ENCODE assay signal across 16 cellular contexts in the genomic region with DNA sequence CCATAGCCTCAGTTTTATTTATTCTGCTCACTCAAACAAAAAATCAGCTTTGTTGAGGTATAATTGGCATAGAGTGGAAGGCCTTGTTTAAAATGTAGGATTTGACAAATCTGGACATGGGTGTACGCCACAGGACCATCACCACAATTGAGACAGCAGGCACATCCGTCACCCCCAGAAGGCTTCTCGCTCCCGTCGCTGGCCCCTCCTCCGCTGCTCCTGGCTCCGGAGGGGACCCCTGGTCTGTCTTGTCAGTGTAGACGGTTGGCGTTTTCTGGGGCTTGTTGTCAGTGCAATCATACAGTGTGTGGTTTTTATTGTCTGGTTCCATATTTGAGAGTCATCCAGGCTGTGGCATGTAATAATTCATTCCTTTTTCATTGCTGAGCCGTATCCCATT.
DNase-seq lines count a peak whose midpoint lies in the region; FAIRE-seq and TF ChIP-seq lines count a peak whose summit lies in the region.
"Had no signal": no experiment of that assay in that cellular context is flagged by ENCODE, and none has a peak within 500 bp of the region (broad histone marks: within the 10 kb centered on the region; RNA-seq: fewer than 3 reads in every experiment).

No MANE protein-coding gene starts in this region.

- no peak for FAIRE-seq in kidney (lab: Jason Lieb, UNC)
- FAIRE-seq: A204.1, H1 had no signal

- H3K9me3 Mint-ChIP-seq in activated naive CD4-positive, alpha-beta T cell treated with anti-CD3 and anti-CD28 coated beads, Interleukin-2, amount 10 ng/mL, durations not matched to agents 7 days and 5 days, result no peaks in the 10 kb centered on the region
- H3K9me3 Mint-ChIP-seq in CD14-positive monocyte, result peaks cover 0 to 1% (median 0%) of the 10 kb centered on the region in 7 donors
- no peaks in the 10 kb centered on the region for H3K9me3 Mint-ChIP-seq in T-helper 2 cell treated with Interferon-gamma antibody and Interleukin-4, amounts not matched to agents 5 μg/mL and 100 μg/mL, for 36 hours

- H3K27me3 ChIP-seq in sigmoid colon, result no peaks in the 10 kb centered on the region

- TF ChIP-seq EP300 in sigmoid colon (IDR thresholded peaks at IDR 0.05), result no peak

- no peak for TF ChIP-seq POLR2A in sigmoid colon (IDR thresholded peaks at IDR 0.05)

- DNase-seq in activated naive CD4-positive, alpha-beta T cell treated with anti-CD3 and anti-CD28 coated beads, Interleukin-2, amount 10 ng/mL, durations not matched to agents 7 days and 5 days, result peak; percentile 17
- no peak for DNase-seq in activated naive CD4-positive, alpha-beta T cell treated with Interleukin-2 at 50 U/mL for 16 hours
- DNase-seq in CD14-positive monocyte (ENCODE audit: low spot score) (peak; percentile 2), kidney (peak; percentile 37), sigmoid colon (peak; percentile 46), NCI-H1092 (lab: John Stamatoyannopoulos, UW) (no peak), SW 1271 (lab: John Stamatoyannopoulos, UW) (no peak)
- DNase-seq in T-helper 2 cell treated with Interferon-gamma antibody and Interleukin-4, amounts not matched to agents 5 μg/mL and 100 μg/mL, for 36 hours (ENCODE audit: low spot score), result no peak
- DNase-seq: C1 segment of cervical spinal cord, NCI-H1436 treated with DMSO at 0.1 percent for 48 hours, NCI-H2029 treated with DMSO at 0.1 percent for 48 hours, NCI-H774, PC-3 had no signal

- peaks cover 4% of the 10 kb centered on the region for H3K4me1 Mint-ChIP-seq in activated naive CD4-positive, alpha-beta T cell treated with anti-CD3 and anti-CD28 coated beads, Interleukin-2, amount 10 ng/mL, durations not matched to agents 7 days and 5 days
- peaks cover 2% of the 10 kb centered on the region for H3K4me1 Mint-ChIP-seq in CD14-positive monocyte
- H3K4me1 Mint-ChIP-seq in T-helper 2 cell treated with Interferon-gamma antibody and Interleukin-4, amounts not matched to agents 5 μg/mL and 100 μg/mL, for 36 hours (ENCODE audit: low read depth), result no peaks in the 10 kb centered on the region

- H3K27ac ChIP-seq in kidney (ENCODE audit: low read depth in 2 of 2, low read length in 2 of 2) (no peak overlapping the region), sigmoid colon (no peak overlapping the region)
- H3K27ac ChIP-seq: KMS-11 had no signal

- H3K27ac Mint-ChIP-seq in activated naive CD4-positive, alpha-beta T cell treated with anti-CD3 and anti-CD28 coated beads, Interleukin-2, amount 10 ng/mL, durations not matched to agents 7 days and 5 days, result no peak overlapping the region
- no peak overlapping the region for H3K27ac Mint-ChIP-seq in CD14-positive monocyte
- H3K27ac Mint-ChIP-seq in T-helper 2 cell treated with Interferon-gamma antibody and Interleukin-4, amounts not matched to agents 5 μg/mL and 100 μg/mL, for 36 hours, result no peak overlapping the region

- no peaks in the 10 kb centered on the region for H3K36me3 ChIP-seq in kidney (ENCODE audit: control insufficient read depth in 1 of 2, insufficient read depth in 2 of 2, low read length in 2 of 2)
- no peaks in the 10 kb centered on the region for H3K36me3 ChIP-seq in sigmoid colon

- CTCF ChIA-PET in activated naive CD4-positive, alpha-beta T cell treated with anti-CD3 and anti-CD28 coated beads, Interleukin-2, amount 10 ng/mL, durations not matched to agents 7 days and 5 days (lab: Charles Lee), result no interaction called here

- no peak overlapping the region for H3K4me3 Mint-ChIP-seq in activated naive CD4-positive, alpha-beta T cell treated with anti-CD3 and anti-CD28 coated beads, Interleukin-2, amount 10 ng/mL, durations not matched to agents 7 days and 5 days
- no peak overlapping the region for H3K4me3 Mint-ChIP-seq in CD14-positive monocyte
- no peak overlapping the region for H3K4me3 Mint-ChIP-seq in T-helper 2 cell treated with Interferon-gamma antibody and Interleukin-4, amounts not matched to agents 5 μg/mL and 100 μg/mL, for 36 hours

- H3K36me3 Mint-ChIP-seq in activated naive CD4-positive, alpha-beta T cell treated with anti-CD3 and anti-CD28 coated beads, Interleukin-2, amount 10 ng/mL, durations not matched to agents 7 days and 5 days, result no peaks in the 10 kb centered on the region
- H3K36me3 Mint-ChIP-seq in CD14-positive monocyte, result peaks cover 12 to 14% of the 10 kb centered on the region in 2 donors
- no peaks in the 10 kb centered on the region for H3K36me3 Mint-ChIP-seq in T-helper 2 cell treated with Interferon-gamma antibody and Interleukin-4, amounts not matched to agents 5 μg/mL and 100 μg/mL, for 36 hours (ENCODE audit: low read depth)

- H3K4me1 ChIP-seq in kidney (ENCODE audit: control insufficient read depth in 1 of 2, insufficient read depth in 1 of 2, low read depth in 1 of 2, low read length in 2 of 2), result peaks cover 0 to 2% of the 10 kb centered on the region in 2 donors
- no peaks in the 10 kb centered on the region for H3K4me1 ChIP-seq in sigmoid colon

- intact Hi-C loops in CD14-positive monocyte (cut with micrococcal nuclease) (no loop called here), kidney (cut with DNase I) (no loop called here), sigmoid colon (cut with DNase I) (no loop called here)

- H3K4me3 ChIP-seq in kidney (ENCODE audit: low read length in 2 of 2) (no peak overlapping the region), sigmoid colon (no peak overlapping the region)

- H3K9me3 ChIP-seq in kidney (ENCODE audit: control insufficient read depth in 1 of 2, low read length in 2 of 2) (no peaks in the 10 kb centered on the region), sigmoid colon (no peaks in the 10 kb centered on the region)

- no peaks in the 10 kb centered on the region for H3K27me3 Mint-ChIP-seq in activated naive CD4-positive, alpha-beta T cell treated with anti-CD3 and anti-CD28 coated beads, Interleukin-2, amount 10 ng/mL, durations not matched to agents 7 days and 5 days
- peaks cover 0 to 4% (median 3%) of the 10 kb centered on the region in 3 donors for H3K27me3 Mint-ChIP-seq in CD14-positive monocyte (ENCODE audit: low read depth in 3 of 3)
- H3K27me3 Mint-ChIP-seq in T-helper 2 cell treated with Interferon-gamma antibody and Interleukin-4, amounts not matched to agents 5 μg/mL and 100 μg/mL, for 36 hours (ENCODE audit: low read depth), result peaks cover 3% of the 10 kb centered on the region

- WGBS in sigmoid colon, 2 donors, result 92 to 95% methylated on average over 10 of the region's 10 CpGs

- TF ChIP-seq CTCF in CD14-positive monocyte (IDR thresholded peaks at IDR 0.05) (no peak), kidney (IDR thresholded peaks at IDR 0.05; ENCODE audit: borderline replicate concordance, extremely low read depth, insufficient read depth) (no peak), sigmoid colon (IDR thresholded peaks at IDR 0.05) (no peak)

- no peak overlapping the region for H3K9ac ChIP-seq in kidney (ENCODE audit: low read length in 2 of 2)
- H3K9ac ChIP-seq: KMS-11 had no signal

Comparison
In these comparisons a context has a peak if more than half of its experiments do, and no peak if none do; other contexts are left out.
1. DNase-seq: peak in activated naive CD4-positive, alpha-beta T cell treated with anti-CD3 and anti-CD28 coated beads, Interleukin-2, amount 10 ng/mL, durations not matched to agents 7 days and 5 days (single experiment), CD14-positive monocyte (single experiment), kidney (single experiment) and sigmoid colon (single experiment); none in activated naive CD4-positive, alpha-beta T cell treated with Interleukin-2 at 50 U/mL for 16 hours (single experiment), T-helper 2 cell treated with Interferon-gamma antibody and Interleukin-4, amounts not matched to agents 5 μg/mL and 100 μg/mL, for 36 hours (single experiment), NCI-H1092 (single experiment) and SW 1271 (0 of 2).